16 cellular contexts compared by ENCODE assay signal in genomic region chr2:88698498-88699233, GRCh38. TPM values are rescaled to one million over a fixed set of nuclear protein-coding genes. Genes with fewer than 3 reads are reported as not detected.
A peak's percentile ranks its signal among the peaks of the same experiment; 100 is the strongest.
DNase-seq lines count a peak whose midpoint lies in the region; ATAC-seq and TF ChIP-seq lines count a peak whose summit lies in the region.
"Had no signal": no experiment of that assay in that cellular context is flagged by ENCODE, and none has a peak within 500 bp of the region (broad histone marks: within the 10 kb centered on the region; RNA-seq: fewer than 3 reads in every experiment).

No MANE protein-coding gene starts in this region.

- CTCF ChIA-PET in activated CD4-positive, alpha-beta T cell treated with anti-CD3 and anti-CD28 coated beads, Interleukin-2, amount 10 ng/mL, durations not matched to agents 7 days and 5 days (lab: Charles Lee), result interaction anchor here (1.1 kb wide), 1 partner anchor 36 kb away, joined by 3 read pairs; no protein-coding TSS in a partner anchor

- peak overlapping the region in 1 of 12 donors; percentile 11 for H3K27ac ChIP-seq in heart left ventricle
- H3K27ac ChIP-seq in right atrium auricular region, result no peak overlapping the region
- H3K27ac ChIP-seq in endodermal cell (ENCODE audit: low read depth, low read length), result peak overlapping the region; percentile 12
- peak overlapping the region; percentile 23 to 77 (median 50) for H3K27ac ChIP-seq in upper lobe of left lung
- H3K27ac ChIP-seq: A549, adrenal gland, uterus had no signal

- peak overlapping the region; percentile 67 for H3K27ac Mint-ChIP-seq in endodermal cell
- no peak overlapping the region for H3K27ac Mint-ChIP-seq in activated CD4-positive, alpha-beta T cell treated with anti-CD3 and anti-CD28 coated beads, Interleukin-2, amount 10 ng/mL, durations not matched to agents 7 days and 5 days
- H3K27ac Mint-ChIP-seq: stimulated activated naive B cell treated with anti-CD40 and anti-IgM and Interleukin-4, amounts not matched to agents 10 μg/mL and 1 μg/mL and 100 μg/mL, for 72 hours had no signal

- H3K9ac ChIP-seq in endodermal cell (ENCODE audit: extremely low read depth, low read length, poor library complexity, severe bottlenecking), result no peak overlapping the region

- ATAC-seq in heart left ventricle (peak; percentile 30 to 76 (median 46)), mucosa of descending colon (peak; percentile 94), upper lobe of left lung (ENCODE audit: low FRiP score in 2 of 2) (peak; percentile 41 to 70)
- ATAC-seq in stimulated activated naive CD8-positive, alpha-beta T cell treated with anti-CD3 and anti-CD28 coated beads, Interleukin-15, Interleukin-2, amounts not matched to agents 100 U/mL and 50 U/mL, for 24 hours, result no peak
- ATAC-seq: A549; stimulated activated naive B cell treated with anti-CD40 and anti-IgM and Interleukin-4, amounts not matched to agents 10 μg/mL and 1 μg/mL and 100 μg/mL, for 72 hours had no signal

- no peak overlapping the region for H3K4me3 Mint-ChIP-seq in endodermal cell
- H3K4me3 Mint-ChIP-seq in activated CD4-positive, alpha-beta T cell treated with anti-CD3 and anti-CD28 coated beads, Interleukin-2, amount 10 ng/mL, durations not matched to agents 7 days and 5 days, result no peak overlapping the region
- H3K4me3 Mint-ChIP-seq: stimulated activated naive B cell treated with anti-CD40 and anti-IgM and Interleukin-4, amounts not matched to agents 10 μg/mL and 1 μg/mL and 100 μg/mL, for 72 hours; T-helper 1 cell treated with Interleukin-12 subunit alpha and Interleukin-12 subunit beta and Interleukin-4 antibody, amounts not matched to agents 30 μg/mL and 1 μg/mL, for 36 hours had no signal

- H3K36me3 ChIP-seq in heart left ventricle, result peaks cover 0 to 52% (median 29%) of the 10 kb centered on the region in 9 donors
- H3K36me3 ChIP-seq in right atrium auricular region, result peaks cover 20% of the 10 kb centered on the region
- peaks cover 43% of the 10 kb centered on the region for H3K36me3 ChIP-seq in endodermal cell (ENCODE audit: control insufficient read depth, insufficient read depth, low read length)
- no peaks in the 10 kb centered on the region for H3K36me3 ChIP-seq in mucosa of descending colon (ENCODE audit: low read depth)
- peaks cover 2 to 28% (median 17%) of the 10 kb centered on the region in 4 donors for H3K36me3 ChIP-seq in upper lobe of left lung
- H3K36me3 ChIP-seq: adrenal gland, uterus had no signal

- no peaks in the 10 kb centered on the region for H3K27me3 Mint-ChIP-seq in endodermal cell (ENCODE audit: insufficient read depth)
- no peaks in the 10 kb centered on the region for H3K27me3 Mint-ChIP-seq in activated CD4-positive, alpha-beta T cell treated with anti-CD3 and anti-CD28 coated beads, Interleukin-2, amount 10 ng/mL, durations not matched to agents 7 days and 5 days
- H3K27me3 Mint-ChIP-seq: stimulated activated naive B cell treated with anti-CD40 and anti-IgM and Interleukin-4, amounts not matched to agents 10 μg/mL and 1 μg/mL and 100 μg/mL, for 72 hours had no signal

- H3K4me1 ChIP-seq in heart left ventricle, result peaks cover 0 to 32% (median 4%) of the 10 kb centered on the region in 12 donors
- peaks cover 0 to 6% of the 10 kb centered on the region in 2 donors for H3K4me1 ChIP-seq in right atrium auricular region
- peaks cover 3% of the 10 kb centered on the region for H3K4me1 ChIP-seq in endodermal cell (ENCODE audit: control insufficient read depth, insufficient read depth, low read length)
- H3K4me1 ChIP-seq in mucosa of descending colon (ENCODE audit: low read depth), result peaks cover 18% of the 10 kb centered on the region
- peaks cover 0 to 19% (median 7%) of the 10 kb centered on the region in 4 donors for H3K4me1 ChIP-seq in upper lobe of left lung
- H3K4me1 ChIP-seq: A549, uterus had no signal

- H3K4me1 Mint-ChIP-seq in endodermal cell, result peaks cover 18% of the 10 kb centered on the region
- peaks cover 23% of the 10 kb centered on the region for H3K4me1 Mint-ChIP-seq in activated CD4-positive, alpha-beta T cell treated with anti-CD3 and anti-CD28 coated beads, Interleukin-2, amount 10 ng/mL, durations not matched to agents 7 days and 5 days

- TF ChIP-seq EP300 in upper lobe of left lung (IDR thresholded peaks at IDR 0.05), result no peak

- TF ChIP-seq CTCF in heart left ventricle (IDR thresholded peaks at IDR 0.05) (no peak), right atrium auricular region (IDR thresholded peaks at IDR 0.05) (no peak), endodermal cell (conservative IDR thresholded peaks at IDR 0.05) (no peak), mucosa of descending colon (IDR thresholded peaks at IDR 0.05) (no peak), upper lobe of left lung (IDR thresholded peaks at IDR 0.05) (no peak)

- H3K36me3 Mint-ChIP-seq in endodermal cell (ENCODE audit: low read depth), result peaks cover 40% of the 10 kb centered on the region
- H3K36me3 Mint-ChIP-seq in activated CD4-positive, alpha-beta T cell treated with anti-CD3 and anti-CD28 coated beads, Interleukin-2, amount 10 ng/mL, durations not matched to agents 7 days and 5 days (ENCODE audit: low read depth), result peaks cover 47% of the 10 kb centered on the region

- H3K27me3 ChIP-seq in heart left ventricle (no peaks in the 10 kb centered on the region), right atrium auricular region (no peaks in the 10 kb centered on the region), endodermal cell (ENCODE audit: control insufficient read depth, insufficient read depth, low read length, poor library complexity, severe bottlenecking) (no peaks in the 10 kb centered on the region), upper lobe of left lung (no peaks in the 10 kb centered on the region)
- H3K27me3 ChIP-seq: adrenal gland, uterus had no signal

- intact Hi-C loops in heart left ventricle (cut with DNase I), result no loop called here
- intact Hi-C loops in mucosa of descending colon (cut with DNase I, micrococcal nuclease), result no loop called here

- H3K4me3 ChIP-seq in heart left ventricle (no peak overlapping the region), right atrium auricular region (no peak overlapping the region), endodermal cell (ENCODE audit: low read length) (peak overlapping the region; percentile 22), mucosa of descending colon (no peak overlapping the region), upper lobe of left lung (no peak overlapping the region)
- H3K4me3 ChIP-seq: A549, adrenal gland, uterus had no signal

- H3K9me3 ChIP-seq in heart left ventricle (no peaks in the 10 kb centered on the region), right atrium auricular region (no peaks in the 10 kb centered on the region), endodermal cell (ENCODE audit: control insufficient read depth, low read length) (peaks cover 14% of the 10 kb centered on the region), mucosa of descending colon (no peaks in the 10 kb centered on the region), upper lobe of left lung (no peaks in the 10 kb centered on the region)
- H3K9me3 ChIP-seq: A549, adrenal gland, uterus had no signal

- TF ChIP-seq POLR2A in heart left ventricle (IDR thresholded peaks at IDR 0.05) (no peak), upper lobe of left lung (IDR thresholded peaks at IDR 0.05) (no peak)

- H3K9me3 Mint-ChIP-seq in endodermal cell, result peaks cover 12% of the 10 kb centered on the region
- peaks cover 4% of the 10 kb centered on the region for H3K9me3 Mint-ChIP-seq in activated CD4-positive, alpha-beta T cell treated with anti-CD3 and anti-CD28 coated beads, Interleukin-2, amount 10 ng/mL, durations not matched to agents 7 days and 5 days
- H3K9me3 Mint-ChIP-seq: stimulated activated naive B cell treated with anti-CD40 and anti-IgM and Interleukin-4, amounts not matched to agents 10 μg/mL and 1 μg/mL and 100 μg/mL, for 72 hours had no signal

- DNase-seq in heart left ventricle (no peak), right atrium auricular region (ENCODE audit: low spot score) (no peak), endodermal cell (peak; percentile 57), mucosa of descending colon (peak in 2 of 3 donors; percentile 47 to 82), upper lobe of left lung (peak in 1 of 2 donors; percentile 70), mesenteric fat pad (ENCODE audit: low spot score) (no peak)
- DNase-seq in activated CD4-positive, alpha-beta T cell treated with anti-CD3 and anti-CD28 coated beads, Interleukin-2, amount 10 ng/mL, durations not matched to agents 7 days and 5 days, result no peak
- no peak for DNase-seq in stimulated activated naive CD8-positive, alpha-beta T cell treated with anti-CD3 and anti-CD28 coated beads, Interleukin-15, Interleukin-2, amounts not matched to agents 100 U/mL and 50 U/mL, for 24 hours
- DNase-seq: adrenal gland; C1 segment of cervical spinal cord; NCI-H345; SHP77; stimulated activated naive B cell treated with anti-CD40 and anti-IgM and Interleukin-4, amounts not matched to agents 10 μg/mL and 1 μg/mL and 100 μg/mL, for 72 hours; uterus had no signal

- POLR2A ChIA-PET in activated CD4-positive, alpha-beta T cell treated with anti-CD3 and anti-CD28 coated beads, Interleukin-2, amount 10 ng/mL, durations not matched to agents 7 days and 5 days (lab: Charles Lee), result no interaction called here

- WGBS in heart left ventricle, 4 donors, result 74 to 90% (median 76%) methylated on average over 3 of the region's 3 CpGs
- WGBS in endodermal cell (ENCODE audit: insufficient coverage in 1 of 2, insufficient read length in 1 of 2), 2 experiments, result 76 to 94% methylated on average over 2 to 3 of the region's 3 CpGs
- 60 to 68% methylated on average over 3 of the region's 3 CpGs for WGBS in upper lobe of left lung, 2 donors

RNA-seq across cellular contexts. Expression of gene RPIA, which starts 7.2 kb away (rescaled TPM):
- total RNA-seq in heart left ventricle (10 to 100 TPM in 7 of 9 donors, 1 to 10 TPM in 2; 4.1 to 15.3 (median 12.6) TPM), right atrium auricular region (1 to 10 TPM; 4.2 to 5.1 TPM), endodermal cell (10 to 100 TPM; 16.2 to 26.0 TPM), mucosa of descending colon (10 to 100 TPM; 17.5 to 29.7 (median 25.7) TPM), upper lobe of left lung (10 to 100 TPM; 12.6 to 21.0 (median 15.4) TPM), mesenteric fat pad (20.3 TPM)
- polyA plus RNA-seq in heart left ventricle, result 10 to 100 TPM; 12.8 to 15.4 TPM
- 23.4 TPM for polyA plus RNA-seq in endodermal cell (2013, experiment 1 of 2)
- 22.4 TPM for polyA plus RNA-seq in endodermal cell (2013, experiment 2 of 2)
- total RNA-seq in activated CD4-positive, alpha-beta T cell treated with anti-CD3 and anti-CD28 coated beads, Interleukin-2, amount 10 ng/mL, durations not matched to agents 7 days and 5 days, result 10 to 100 TPM; 34.3 to 41.6 TPM

Comparison
In these comparisons a context has a peak if more than half of its experiments do, and no peak if none do; other contexts are left out.
1. DNase-seq: peak in endodermal cell (single experiment) and mucosa of descending colon (2 of 3); none in heart left ventricle (0 of 5), right atrium auricular region (single experiment), activated CD4-positive, alpha-beta T cell treated with anti-CD3 and anti-CD28 coated beads, Interleukin-2, amount 10 ng/mL, durations not matched to agents 7 days and 5 days (single experiment), stimulated activated naive CD8-positive, alpha-beta T cell treated with anti-CD3 and anti-CD28 coated beads, Interleukin-15, Interleukin-2, amounts not matched to agents 100 U/mL and 50 U/mL, for 24 hours (single experiment) and mesenteric fat pad (single experiment).
2. H3K27ac ChIP-seq: peak in endodermal cell (single experiment) and upper lobe of left lung (4 of 4); none in right atrium auricular region (0 of 2).